ENCODE assay signal across 26 cellular contexts in the genomic region with DNA sequence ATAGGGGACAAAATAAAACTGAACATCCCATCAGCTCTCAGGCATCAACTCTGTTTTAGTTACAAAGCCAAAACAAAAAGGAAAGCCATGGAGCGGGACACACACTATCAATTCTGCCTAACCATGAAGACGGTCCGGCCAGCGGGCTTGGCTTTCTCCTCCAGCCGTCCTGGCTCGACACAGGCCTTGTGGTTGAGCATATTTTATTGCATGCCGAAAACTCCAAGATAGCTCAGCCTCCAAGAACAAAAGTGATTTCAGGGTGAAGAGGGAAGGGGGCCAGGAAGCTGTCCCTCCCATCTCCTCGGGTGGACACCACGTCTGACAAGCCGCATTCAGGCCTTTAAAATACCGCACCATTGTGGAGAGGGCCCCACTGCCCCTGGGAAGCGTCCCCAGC. TPM values are rescaled to one million over a fixed set of nuclear protein-coding genes. Genes with fewer than 3 reads are reported as not detected.
"Had no signal": no experiment of that assay in that cellular context is flagged by ENCODE, and none has a peak within 500 bp of the region (broad histone marks: within the 10 kb centered on the region; RNA-seq: fewer than 3 reads in every experiment).

No MANE protein-coding gene starts in this region.

- H3K4me3 Mint-ChIP-seq: endodermal cell; memory B cell; naive thymus-derived CD4-positive, alpha-beta T cell; stimulated activated naive CD8-positive, alpha-beta T cell treated with anti-CD3 and anti-CD28 coated beads, Interleukin-15, amount 100 ng/mL, for 72 hours had no signal

- FAIRE-seq: colon, keratinocyte had no signal

- ATAC-seq: esophagus mucosa; gastrocnemius medialis; mucosa of descending colon; naive thymus-derived CD4-positive, alpha-beta T cell; right cardiac atrium; stimulated activated naive CD8-positive, alpha-beta T cell treated with anti-CD3 and anti-CD28 coated beads, Interleukin-15, amount 100 ng/mL, for 72 hours; upper lobe of right lung had no signal

- DNase-seq: dorsolateral prefrontal cortex; effector CD8-positive, alpha-beta T cell; endodermal cell; foreskin fibroblast; gastrocnemius medialis; mucosa of descending colon; naive thymus-derived CD4-positive, alpha-beta T cell; right cardiac atrium; stimulated activated CD4-positive, alpha-beta T cell treated with anti-CD3 and anti-CD28 coated beads, Interleukin-12 subunit alpha, Interleukin-12 subunit beta, amount 100 ng/mL, for 4 hours; stimulated activated CD4-positive, alpha-beta T cell treated with anti-CD3 and anti-CD28 coated beads, Interleukin-1b, Interleukin-23, amount 100 ng/mL, for 48 hours; stimulated activated CD4-positive, alpha-beta T cell treated with anti-CD3 and anti-CD28 coated beads, Interleukin-4, amount 100 ng/mL, for 1 hour; stimulated activated CD8-positive, alpha-beta memory T cell treated with anti-CD3 and anti-CD28 coated beads, Interleukin-4, amount 100 ng/mL, for 48 hours; stimulated activated naive CD4-positive, alpha-beta T cell; stimulated activated naive CD8-positive, alpha-beta T cell treated with anti-CD3 and anti-CD28 coated beads, Interleukin-15, amount 100 ng/mL, for 72 hours; transverse colon; upper lobe of right lung; uterus had no signal

- H3K36me3 Mint-ChIP-seq: memory B cell; naive thymus-derived CD4-positive, alpha-beta T cell had no signal

- H3K27me3 Mint-ChIP-seq: memory B cell had no signal

- H3K4me3 ChIP-seq: dorsolateral prefrontal cortex, gastrocnemius medialis, lung, mucosa of descending colon, prostate gland, smooth muscle cell, suprapubic skin, transverse colon, upper lobe of right lung, uterus had no signal

- H3K4me1 ChIP-seq: gastrocnemius medialis, prostate gland, suprapubic skin, transverse colon, upper lobe of right lung, uterus had no signal

- H3K27ac ChIP-seq: dorsolateral prefrontal cortex, epithelial cell of prostate, gastrocnemius medialis, prostate gland, suprapubic skin, transverse colon, upper lobe of right lung, uterus had no signal

- H3K4me2 ChIP-seq: smooth muscle cell had no signal

- H3K4me1 Mint-ChIP-seq: memory B cell; naive thymus-derived CD4-positive, alpha-beta T cell; stimulated activated naive CD8-positive, alpha-beta T cell treated with anti-CD3 and anti-CD28 coated beads, Interleukin-15, amount 100 ng/mL, for 72 hours had no signal

- H3K9me3 Mint-ChIP-seq: endodermal cell had no signal

- H3K9me3 ChIP-seq: gastrocnemius medialis, mucosa of descending colon, prostate gland, suprapubic skin, transverse colon, upper lobe of right lung, uterus had no signal

- H3K36me3 ChIP-seq: gastrocnemius medialis, prostate gland, suprapubic skin, transverse colon, upper lobe of right lung, uterus had no signal

- H3K27ac Mint-ChIP-seq: endodermal cell; memory B cell; naive thymus-derived CD4-positive, alpha-beta T cell; stimulated activated naive CD8-positive, alpha-beta T cell treated with anti-CD3 and anti-CD28 coated beads, Interleukin-15, amount 100 ng/mL, for 72 hours had no signal

- H3K27me3 ChIP-seq: dorsolateral prefrontal cortex, gastrocnemius medialis, suprapubic skin, transverse colon, upper lobe of right lung, uterus had no signal

RNA-seq across cellular contexts. Expression of a gene that starts 31.2 kb away (rescaled TPM):
- polyA plus RNA-seq: naive thymus-derived CD4-positive, alpha-beta T cell had no signal
